In the genomic region with DNA sequence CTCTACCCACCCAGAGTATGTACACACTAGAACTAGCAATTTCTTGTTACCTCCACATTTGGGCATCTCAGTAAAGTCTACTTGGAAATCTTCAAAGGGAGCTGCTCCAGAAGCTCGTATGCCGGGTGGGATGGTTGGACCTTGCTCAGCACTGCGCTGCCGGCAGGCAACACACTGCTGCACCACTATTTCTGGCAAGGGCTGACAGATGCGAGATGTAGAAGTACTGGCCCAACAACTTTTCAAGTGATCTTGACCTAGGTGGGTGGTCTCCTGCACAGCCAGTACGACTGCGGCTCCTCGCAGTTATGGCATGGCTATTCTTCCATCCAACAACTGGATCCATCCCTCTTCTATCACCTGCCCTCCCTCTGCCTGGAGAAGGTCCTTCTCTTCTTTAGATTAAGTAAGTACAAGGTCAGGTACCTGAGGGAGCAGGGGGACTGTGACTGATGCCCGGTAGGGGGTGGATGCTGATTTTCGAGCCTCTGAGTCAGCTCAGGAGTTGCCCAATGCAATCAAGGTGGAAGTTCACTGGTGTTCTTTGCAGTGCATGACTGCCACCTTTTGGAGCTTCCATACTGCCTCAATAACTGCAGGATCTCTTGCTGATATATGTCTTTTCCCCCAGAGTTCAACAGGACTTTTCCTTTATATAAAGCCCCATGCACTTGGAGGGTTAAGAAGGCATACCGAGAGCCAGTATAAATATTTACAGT, we compare ENCODE assay signal across 11 cellular contexts.
DNase-seq lines count a peak whose midpoint lies in the region; ATAC-seq, FAIRE-seq and TF ChIP-seq lines count a peak whose summit lies in the region.
"Had no signal": no experiment of that assay in that cellular context is flagged by ENCODE, and none has a peak within 500 bp of the region (broad histone marks: within the 10 kb centered on the region; RNA-seq: fewer than 3 reads in every experiment).

No MANE protein-coding gene starts in this region.

- peak; percentile 30 for FAIRE-seq in urothelium cell line (lab: Jason Lieb, UNC)

- H3K36me3 ChIP-seq in left ventricle myocardium inferior (no peaks in the 10 kb centered on the region), SJCRH30 (no peaks in the 10 kb centered on the region)
- H3K36me3 ChIP-seq: neutrophil had no signal

- H3K27ac ChIP-seq in left ventricle myocardium inferior (replicated peaks): no peak overlapping the region
- H3K27ac ChIP-seq in SJCRH30: no peak overlapping the region
- H3K27ac ChIP-seq: neutrophil had no signal

- DNase-seq in left ventricle myocardium inferior: no peak
- no peak for DNase-seq in Right ventricle myocardium superior
- peak; percentile 20 to 60 for DNase-seq in SJCRH30
- peak; percentile 43 to 74 for DNase-seq in foreskin fibroblast
- peak; percentile 43 for DNase-seq in urothelium cell line (ENCODE audit: low spot score)
- no peak for DNase-seq in NCI-H774 (lab: John Stamatoyannopoulos, UW)
- DNase-seq: NCI-H2029; stimulated activated naive B cell treated with anti-CD40 and anti-IgM and Interleukin-4, amounts not matched to agents 10 μg/mL and 1 μg/mL and 100 μg/mL, for 72 hours had no signal

- no peak for ATAC-seq in Right ventricle myocardium superior (ENCODE audit: poor library complexity)
- ATAC-seq in HG03460 (IDR thresholded peaks at IDR 0.05; ENCODE audit: unreplicated experiment): no peak
- no peak for ATAC-seq in GM18511 (IDR thresholded peaks at IDR 0.05; ENCODE audit: unreplicated experiment)
- ATAC-seq: stimulated activated naive B cell treated with anti-CD40 and anti-IgM and Interleukin-4, amounts not matched to agents 10 μg/mL and 1 μg/mL and 100 μg/mL, for 72 hours had no signal

- intact Hi-C loops in left ventricle myocardium inferior (cut with micrococcal nuclease): no loop called here
- intact Hi-C loops in Right ventricle myocardium superior (cut with DNase I): no loop called here

- no peaks in the 10 kb centered on the region for H3K4me1 ChIP-seq in left ventricle myocardium inferior
- H3K4me1 ChIP-seq in SJCRH30: no peaks in the 10 kb centered on the region

- no peaks in the 10 kb centered on the region for H3K9me3 ChIP-seq in left ventricle myocardium inferior (replicated peaks)
- H3K9me3 ChIP-seq in SJCRH30 (replicated peaks): 0 out of 2 replicates have a peak, but pooled peaks cover 4% of the 10 kb centered on the region

- H3K4me3 ChIP-seq in left ventricle myocardium inferior (no peak overlapping the region), SJCRH30 (no peak overlapping the region), foreskin fibroblast (ENCODE audit: low read depth in 1 of 2, low read length in 2 of 2) (no peak overlapping the region)

- TF ChIP-seq CTCF in left ventricle myocardium inferior (IDR thresholded peaks at IDR 0.05; ENCODE audit: borderline replicate concordance): peak; percentile 20
- TF ChIP-seq CTCF in foreskin fibroblast (IDR thresholded peaks at IDR 0.05; ENCODE audit: low read depth, low read length): peak; percentile 52

- peaks cover 16% of the 10 kb centered on the region for H3K27me3 ChIP-seq in left ventricle myocardium inferior (ENCODE audit: low read depth)
- no peaks in the 10 kb centered on the region for H3K27me3 ChIP-seq in SJCRH30
- H3K27me3 ChIP-seq: neutrophil had no signal

Comparison
In these comparisons a context has a peak if more than half of its experiments do, and no peak if none do; other contexts are left out.
1. DNase-seq: peak in SJCRH30 (2 of 2), foreskin fibroblast (2 of 2) and urothelium cell line (single experiment); none in left ventricle myocardium inferior (single experiment), Right ventricle myocardium superior (single experiment) and NCI-H774 (single experiment).